ENCODE assay signal across 1 cellular context in the genomic region with DNA sequence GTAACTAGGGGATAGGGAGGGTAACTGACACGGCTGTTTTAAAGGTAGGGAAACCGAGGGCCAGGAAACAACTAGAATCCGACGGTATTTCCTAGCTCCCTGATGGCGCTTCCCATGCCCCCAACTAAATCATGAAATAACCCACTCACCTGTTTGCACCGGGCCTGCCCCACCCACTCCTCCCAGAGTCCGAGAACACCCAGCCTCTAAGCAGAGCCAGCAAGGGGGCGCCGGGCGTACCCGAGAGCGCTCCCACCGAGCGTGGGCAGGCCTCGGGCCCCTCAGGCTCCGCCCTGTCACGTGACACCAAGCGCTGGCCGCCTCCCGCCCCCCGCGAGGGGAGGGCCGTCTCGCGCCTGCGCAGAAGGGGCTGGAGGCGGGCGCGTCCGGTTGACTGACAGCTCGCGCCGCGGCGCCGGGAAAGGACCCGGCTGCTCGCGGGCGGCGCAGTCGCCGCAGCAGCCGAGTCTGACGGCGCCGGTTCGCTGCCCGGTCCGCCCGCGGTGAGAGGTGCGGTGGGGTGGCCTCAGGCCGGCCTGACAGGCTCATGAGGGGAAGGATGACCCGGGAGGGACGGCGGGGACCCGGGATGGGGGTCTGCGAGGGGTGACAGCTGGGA.
TF ChIP-seq lines count a peak whose summit lies in the region.

A gene with protein sequence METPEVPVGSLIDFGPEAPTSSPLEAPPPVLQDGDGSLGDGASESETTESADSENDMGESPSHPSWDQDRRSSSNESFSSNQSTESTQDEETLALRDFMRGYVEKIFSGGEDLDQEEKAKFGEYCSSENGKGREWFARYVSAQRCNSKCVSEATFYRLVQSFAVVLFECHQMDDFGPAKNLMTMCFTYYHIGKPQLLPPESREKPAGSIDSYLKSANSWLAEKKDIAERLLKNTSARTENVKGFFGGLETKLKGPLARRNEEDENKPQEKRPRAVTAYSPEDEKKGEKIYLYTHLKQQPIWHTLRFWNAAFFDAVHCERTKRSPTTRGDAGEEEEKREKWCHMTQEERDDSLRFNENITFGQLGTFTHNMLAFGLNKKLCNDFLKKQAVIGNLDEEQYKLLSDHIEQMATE (plus strand): TSS at position 447 of the 619 bp plus-strand sequence. CDS start 39,277 bp downstream, outside the sequence.

TF ChIP-seq in HepG2, 621 proteins besides CTCF, POLR2A, EP300 and RAD21 (continued from another document and continues in another):
- TF ChIP-seq, protein P1, sequence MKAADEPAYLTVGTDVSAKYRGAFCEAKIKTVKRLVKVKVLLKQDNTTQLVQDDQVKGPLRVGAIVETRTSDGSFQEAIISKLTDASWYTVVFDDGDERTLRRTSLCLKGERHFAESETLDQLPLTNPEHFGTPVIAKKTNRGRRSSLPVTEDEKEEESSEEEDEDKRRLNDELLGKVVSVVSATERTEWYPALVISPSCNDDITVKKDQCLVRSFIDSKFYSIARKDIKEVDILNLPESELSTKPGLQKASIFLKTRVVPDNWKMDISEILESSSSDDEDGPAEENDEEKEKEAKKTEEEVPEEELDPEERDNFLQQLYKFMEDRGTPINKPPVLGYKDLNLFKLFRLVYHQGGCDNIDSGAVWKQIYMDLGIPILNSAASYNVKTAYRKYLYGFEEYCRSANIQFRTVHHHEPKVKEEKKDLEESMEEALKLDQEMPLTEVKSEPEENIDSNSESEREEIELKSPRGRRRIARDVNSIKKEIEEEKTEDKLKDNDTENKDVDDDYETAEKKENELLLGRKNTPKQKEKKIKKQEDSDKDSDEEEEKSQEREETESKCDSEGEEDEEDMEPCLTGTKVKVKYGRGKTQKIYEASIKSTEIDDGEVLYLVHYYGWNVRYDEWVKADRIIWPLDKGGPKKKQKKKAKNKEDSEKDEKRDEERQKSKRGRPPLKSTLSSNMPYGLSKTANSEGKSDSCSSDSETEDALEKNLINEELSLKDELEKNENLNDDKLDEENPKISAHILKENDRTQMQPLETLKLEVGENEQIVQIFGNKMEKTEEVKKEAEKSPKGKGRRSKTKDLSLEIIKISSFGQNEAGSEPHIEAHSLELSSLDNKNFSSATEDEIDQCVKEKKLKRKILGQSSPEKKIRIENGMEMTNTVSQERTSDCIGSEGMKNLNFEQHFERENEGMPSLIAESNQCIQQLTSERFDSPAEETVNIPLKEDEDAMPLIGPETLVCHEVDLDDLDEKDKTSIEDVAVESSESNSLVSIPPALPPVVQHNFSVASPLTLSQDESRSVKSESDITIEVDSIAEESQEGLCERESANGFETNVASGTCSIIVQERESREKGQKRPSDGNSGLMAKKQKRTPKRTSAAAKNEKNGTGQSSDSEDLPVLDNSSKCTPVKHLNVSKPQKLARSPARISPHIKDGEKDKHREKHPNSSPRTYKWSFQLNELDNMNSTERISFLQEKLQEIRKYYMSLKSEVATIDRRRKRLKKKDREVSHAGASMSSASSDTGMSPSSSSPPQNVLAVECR (CRISPR knock-in tag; IDR thresholded peaks at IDR 0.05; ENCODE audit: borderline replicate concordance) = peak; percentile 69; the same call in 1 of the 2 replicates
- TF ChIP-seq ADNP (CRISPR knock-in tag; IDR thresholded peaks at IDR 0.05) (no peak), ZNF841 (CRISPR knock-in tag; IDR thresholded peaks at IDR 0.05; ENCODE audit: borderline replicate concordance) (no peak), ESRRA (CRISPR knock-in tag; IDR thresholded peaks at IDR 0.05; ENCODE audit: low read depth) (no peak), PITX1 (CRISPR knock-in tag; IDR thresholded peaks at IDR 0.05) (peak; percentile 51; the same call in 1 of the 2 replicates), ZNF367 (CRISPR knock-in tag; IDR thresholded peaks at IDR 0.05; ENCODE audit: borderline replicate concordance) (no peak), ZNF263 (CRISPR knock-in tag; IDR thresholded peaks at IDR 0.05) (no peak; the same call in 1 of the 2 replicates), ZNF589 (CRISPR knock-in tag; conservative IDR thresholded peaks at IDR 0.05) (0 out of 2 replicates have a peak, but pooled peaks have one; percentile 8), ZNF446 (CRISPR knock-in tag; IDR thresholded peaks at IDR 0.05) (no peak), ZNF230 (CRISPR knock-in tag; IDR thresholded peaks at IDR 0.05) (no peak), ZNF430 (CRISPR knock-in tag; IDR thresholded peaks at IDR 0.05) (peak; percentile 70), RFXAP (CRISPR knock-in tag; IDR thresholded peaks at IDR 0.05; ENCODE audit: borderline replicate concordance) (no peak), RARG (CRISPR knock-in tag; IDR thresholded peaks at IDR 0.05; ENCODE audit: low read depth) (no peak), NCOA2 (CRISPR knock-in tag; IDR thresholded peaks at IDR 0.05) (no peak), ZNF557 (CRISPR knock-in tag; IDR thresholded peaks at IDR 0.05) (no peak), ZNF17 (CRISPR knock-in tag; IDR thresholded peaks at IDR 0.05) (no peak), NONO (IDR thresholded peaks at IDR 0.05) (no peak), NONO (CRISPR knock-in tag; conservative IDR thresholded peaks at IDR 0.05) (no peak), HMG20A (CRISPR knock-in tag; IDR thresholded peaks at IDR 0.05; ENCODE audit: borderline replicate concordance) (no peak), ZNF572 (CRISPR knock-in tag; IDR thresholded peaks at IDR 0.05) (peak; percentile 77; the same call in 1 of the 2 replicates), RFX1 (IDR thresholded peaks at IDR 0.05) (no peak), KLF16 (CRISPR knock-in tag; IDR thresholded peaks at IDR 0.05) (peak in 1 of 2 experiments; percentile 85; a peak in 1 of 4 replicates), RORA (CRISPR knock-in tag; IDR thresholded peaks at IDR 0.05) (no peak), ZNF10 (CRISPR knock-in tag; IDR thresholded peaks at IDR 0.05; ENCODE audit: borderline replicate concordance, low read depth) (no peak), SOX6 (IDR thresholded peaks at IDR 0.05) (no peak), SOX6 (CRISPR knock-in tag; IDR thresholded peaks at IDR 0.05) (no peak; the same call in 1 of the 2 replicates), RELA (CRISPR knock-in tag; IDR thresholded peaks at IDR 0.05) (no peak), CC2D1A (CRISPR knock-in tag; IDR thresholded peaks at IDR 0.05) (no peak), REXO4 (CRISPR knock-in tag; IDR thresholded peaks at IDR 0.05; ENCODE audit: borderline replicate concordance) (no peak), SRF (IDR thresholded peaks at IDR 0.05; ENCODE audit: low read depth, low read length) (no peak), KAT7 (CRISPR knock-in tag; IDR thresholded peaks at IDR 0.05; ENCODE audit: borderline replicate concordance) (no peak), SMAD9 (CRISPR knock-in tag; IDR thresholded peaks at IDR 0.05) (no peak), ZNF282 (IDR thresholded peaks at IDR 0.05; ENCODE audit: partially characterized antibody) (no peak)
- TF ChIP-seq, protein P2, sequence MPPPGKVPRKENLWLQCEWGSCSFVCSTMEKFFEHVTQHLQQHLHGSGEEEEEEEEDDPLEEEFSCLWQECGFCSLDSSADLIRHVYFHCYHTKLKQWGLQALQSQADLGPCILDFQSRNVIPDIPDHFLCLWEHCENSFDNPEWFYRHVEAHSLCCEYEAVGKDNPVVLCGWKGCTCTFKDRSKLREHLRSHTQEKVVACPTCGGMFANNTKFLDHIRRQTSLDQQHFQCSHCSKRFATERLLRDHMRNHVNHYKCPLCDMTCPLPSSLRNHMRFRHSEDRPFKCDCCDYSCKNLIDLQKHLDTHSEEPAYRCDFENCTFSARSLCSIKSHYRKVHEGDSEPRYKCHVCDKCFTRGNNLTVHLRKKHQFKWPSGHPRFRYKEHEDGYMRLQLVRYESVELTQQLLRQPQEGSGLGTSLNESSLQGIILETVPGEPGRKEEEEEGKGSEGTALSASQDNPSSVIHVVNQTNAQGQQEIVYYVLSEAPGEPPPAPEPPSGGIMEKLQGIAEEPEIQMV (CRISPR knock-in tag; IDR thresholded peaks at IDR 0.05; ENCODE audit: low read depth) = no peak
- TF ChIP-seq, protein P3, sequence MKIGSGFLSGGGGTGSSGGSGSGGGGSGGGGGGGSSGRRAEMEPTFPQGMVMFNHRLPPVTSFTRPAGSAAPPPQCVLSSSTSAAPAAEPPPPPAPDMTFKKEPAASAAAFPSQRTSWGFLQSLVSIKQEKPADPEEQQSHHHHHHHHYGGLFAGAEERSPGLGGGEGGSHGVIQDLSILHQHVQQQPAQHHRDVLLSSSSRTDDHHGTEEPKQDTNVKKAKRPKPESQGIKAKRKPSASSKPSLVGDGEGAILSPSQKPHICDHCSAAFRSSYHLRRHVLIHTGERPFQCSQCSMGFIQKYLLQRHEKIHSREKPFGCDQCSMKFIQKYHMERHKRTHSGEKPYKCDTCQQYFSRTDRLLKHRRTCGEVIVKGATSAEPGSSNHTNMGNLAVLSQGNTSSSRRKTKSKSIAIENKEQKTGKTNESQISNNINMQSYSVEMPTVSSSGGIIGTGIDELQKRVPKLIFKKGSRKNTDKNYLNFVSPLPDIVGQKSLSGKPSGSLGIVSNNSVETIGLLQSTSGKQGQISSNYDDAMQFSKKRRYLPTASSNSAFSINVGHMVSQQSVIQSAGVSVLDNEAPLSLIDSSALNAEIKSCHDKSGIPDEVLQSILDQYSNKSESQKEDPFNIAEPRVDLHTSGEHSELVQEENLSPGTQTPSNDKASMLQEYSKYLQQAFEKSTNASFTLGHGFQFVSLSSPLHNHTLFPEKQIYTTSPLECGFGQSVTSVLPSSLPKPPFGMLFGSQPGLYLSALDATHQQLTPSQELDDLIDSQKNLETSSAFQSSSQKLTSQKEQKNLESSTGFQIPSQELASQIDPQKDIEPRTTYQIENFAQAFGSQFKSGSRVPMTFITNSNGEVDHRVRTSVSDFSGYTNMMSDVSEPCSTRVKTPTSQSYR (CRISPR knock-in tag; IDR thresholded peaks at IDR 0.05; ENCODE audit: borderline replicate concordance) = peak; percentile 8; the same call in 1 of the 2 replicates
- TF ChIP-seq, protein P4, sequence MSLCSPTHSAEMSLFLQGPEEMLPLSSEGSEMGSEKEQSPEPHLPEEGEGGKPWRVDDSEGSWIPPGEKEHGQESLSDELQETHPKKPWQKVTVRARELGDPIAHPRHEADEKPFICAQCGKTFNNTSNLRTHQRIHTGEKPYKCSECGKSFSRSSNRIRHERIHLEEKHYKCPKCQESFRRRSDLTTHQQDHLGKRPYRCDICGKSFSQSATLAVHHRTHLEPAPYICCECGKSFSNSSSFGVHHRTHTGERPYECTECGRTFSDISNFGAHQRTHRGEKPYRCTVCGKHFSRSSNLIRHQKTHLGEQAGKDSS (CRISPR knock-in tag; IDR thresholded peaks at IDR 0.05; ENCODE audit: borderline replicate concordance, low read depth) = no peak
- TF ChIP-seq, protein P5, sequence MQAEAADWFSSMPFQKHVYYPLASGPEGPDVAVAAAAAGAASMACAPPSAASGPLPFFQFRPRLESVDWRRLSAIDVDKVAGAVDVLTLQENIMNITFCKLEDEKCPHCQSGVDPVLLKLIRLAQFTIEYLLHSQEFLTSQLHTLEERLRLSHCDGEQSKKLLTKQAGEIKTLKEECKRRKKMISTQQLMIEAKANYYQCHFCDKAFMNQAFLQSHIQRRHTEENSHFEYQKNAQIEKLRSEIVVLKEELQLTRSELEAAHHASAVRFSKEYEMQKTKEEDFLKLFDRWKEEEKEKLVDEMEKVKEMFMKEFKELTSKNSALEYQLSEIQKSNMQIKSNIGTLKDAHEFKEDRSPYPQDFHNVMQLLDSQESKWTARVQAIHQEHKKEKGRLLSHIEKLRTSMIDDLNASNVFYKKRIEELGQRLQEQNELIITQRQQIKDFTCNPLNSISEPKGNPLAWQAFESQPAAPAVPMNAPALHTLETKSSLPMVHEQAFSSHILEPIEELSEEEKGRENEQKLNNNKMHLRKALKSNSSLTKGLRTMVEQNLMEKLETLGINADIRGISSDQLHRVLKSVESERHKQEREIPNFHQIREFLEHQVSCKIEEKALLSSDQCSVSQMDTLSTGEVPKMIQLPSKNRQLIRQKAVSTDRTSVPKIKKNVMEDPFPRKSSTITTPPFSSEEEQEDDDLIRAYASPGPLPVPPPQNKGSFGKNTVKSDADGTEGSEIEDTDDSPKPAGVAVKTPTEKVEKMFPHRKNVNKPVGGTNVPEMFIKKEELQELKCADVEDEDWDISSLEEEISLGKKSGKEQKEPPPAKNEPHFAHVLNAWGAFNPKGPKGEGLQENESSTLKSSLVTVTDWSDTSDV (CRISPR knock-in tag; IDR thresholded peaks at IDR 0.05) = no peak
- TF ChIP-seq, protein P6, sequence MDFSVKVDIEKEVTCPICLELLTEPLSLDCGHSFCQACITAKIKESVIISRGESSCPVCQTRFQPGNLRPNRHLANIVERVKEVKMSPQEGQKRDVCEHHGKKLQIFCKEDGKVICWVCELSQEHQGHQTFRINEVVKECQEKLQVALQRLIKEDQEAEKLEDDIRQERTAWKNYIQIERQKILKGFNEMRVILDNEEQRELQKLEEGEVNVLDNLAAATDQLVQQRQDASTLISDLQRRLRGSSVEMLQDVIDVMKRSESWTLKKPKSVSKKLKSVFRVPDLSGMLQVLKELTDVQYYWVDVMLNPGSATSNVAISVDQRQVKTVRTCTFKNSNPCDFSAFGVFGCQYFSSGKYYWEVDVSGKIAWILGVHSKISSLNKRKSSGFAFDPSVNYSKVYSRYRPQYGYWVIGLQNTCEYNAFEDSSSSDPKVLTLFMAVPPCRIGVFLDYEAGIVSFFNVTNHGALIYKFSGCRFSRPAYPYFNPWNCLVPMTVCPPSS (IDR thresholded peaks at IDR 0.05) = no peak
- TF ChIP-seq, protein P7, sequence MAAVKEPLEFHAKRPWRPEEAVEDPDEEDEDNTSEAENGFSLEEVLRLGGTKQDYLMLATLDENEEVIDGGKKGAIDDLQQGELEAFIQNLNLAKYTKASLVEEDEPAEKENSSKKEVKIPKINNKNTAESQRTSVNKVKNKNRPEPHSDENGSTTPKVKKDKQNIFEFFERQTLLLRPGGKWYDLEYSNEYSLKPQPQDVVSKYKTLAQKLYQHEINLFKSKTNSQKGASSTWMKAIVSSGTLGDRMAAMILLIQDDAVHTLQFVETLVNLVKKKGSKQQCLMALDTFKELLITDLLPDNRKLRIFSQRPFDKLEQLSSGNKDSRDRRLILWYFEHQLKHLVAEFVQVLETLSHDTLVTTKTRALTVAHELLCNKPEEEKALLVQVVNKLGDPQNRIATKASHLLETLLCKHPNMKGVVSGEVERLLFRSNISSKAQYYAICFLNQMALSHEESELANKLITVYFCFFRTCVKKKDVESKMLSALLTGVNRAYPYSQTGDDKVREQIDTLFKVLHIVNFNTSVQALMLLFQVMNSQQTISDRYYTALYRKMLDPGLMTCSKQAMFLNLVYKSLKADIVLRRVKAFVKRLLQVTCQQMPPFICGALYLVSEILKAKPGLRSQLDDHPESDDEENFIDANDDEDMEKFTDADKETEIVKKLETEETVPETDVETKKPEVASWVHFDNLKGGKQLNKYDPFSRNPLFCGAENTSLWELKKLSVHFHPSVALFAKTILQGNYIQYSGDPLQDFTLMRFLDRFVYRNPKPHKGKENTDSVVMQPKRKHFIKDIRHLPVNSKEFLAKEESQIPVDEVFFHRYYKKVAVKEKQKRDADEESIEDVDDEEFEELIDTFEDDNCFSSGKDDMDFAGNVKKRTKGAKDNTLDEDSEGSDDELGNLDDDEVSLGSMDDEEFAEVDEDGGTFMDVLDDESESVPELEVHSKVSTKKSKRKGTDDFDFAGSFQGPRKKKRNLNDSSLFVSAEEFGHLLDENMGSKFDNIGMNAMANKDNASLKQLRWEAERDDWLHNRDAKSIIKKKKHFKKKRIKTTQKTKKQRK (IDR thresholded peaks at IDR 0.05; ENCODE audit: low read length) = no peak
- TF ChIP-seq, protein P8, sequence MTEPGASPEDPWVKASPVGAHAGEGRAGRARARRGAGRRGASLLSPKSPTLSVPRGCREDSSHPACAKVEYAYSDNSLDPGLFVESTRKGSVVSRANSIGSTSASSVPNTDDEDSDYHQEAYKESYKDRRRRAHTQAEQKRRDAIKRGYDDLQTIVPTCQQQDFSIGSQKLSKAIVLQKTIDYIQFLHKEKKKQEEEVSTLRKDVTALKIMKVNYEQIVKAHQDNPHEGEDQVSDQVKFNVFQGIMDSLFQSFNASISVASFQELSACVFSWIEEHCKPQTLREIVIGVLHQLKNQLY (CRISPR knock-in tag; IDR thresholded peaks at IDR 0.05) = peak; percentile 87
